In genomic region chr4:145842224-145842887, GRCh38 we compare ENCODE assay signal across 17 cellular contexts.
DNase-seq lines count a peak whose midpoint lies in the region; TF ChIP-seq lines count a peak whose summit lies in the region.
"Had no signal": no experiment of that assay in that cellular context is flagged by ENCODE, and none has a peak within 500 bp of the region (broad histone marks: within the 10 kb centered on the region; RNA-seq: fewer than 3 reads in every experiment).

No MANE protein-coding gene starts in this region.

- H3K27me3 Mint-ChIP-seq in endothelial cell (ENCODE audit: unreplicated experiment), result no peaks in the 10 kb centered on the region

- no peak overlapping the region for H3K4me3 ChIP-seq in uterus
- H3K4me3 ChIP-seq in Peyer's patch, result no peak overlapping the region
- H3K4me3 ChIP-seq: stomach had no signal

- no peaks in the 10 kb centered on the region for H3K9me3 Mint-ChIP-seq in endothelial cell (ENCODE audit: unreplicated experiment)

- H3K4me1 Mint-ChIP-seq in endothelial cell (ENCODE audit: unreplicated experiment), result peaks cover 32% of the 10 kb centered on the region

- H3K27ac Mint-ChIP-seq in endothelial cell (ENCODE audit: unreplicated experiment), result peak overlapping the region; percentile 68

- H3K4me1 ChIP-seq in uterus (no peaks in the 10 kb centered on the region), Peyer's patch (no peaks in the 10 kb centered on the region)
- H3K4me1 ChIP-seq: parathyroid adenoma, stomach had no signal

- H3K36me3 ChIP-seq in uterus (no peaks in the 10 kb centered on the region), Peyer's patch (peaks cover 0 to 31% (median 0%) of the 10 kb centered on the region in 3 donors)

- TF ChIP-seq POLR2A in uterus (IDR thresholded peaks at IDR 0.05) (no peak), Peyer's patch (IDR thresholded peaks at IDR 0.05) (no peak)

- peaks cover 25% of the 10 kb centered on the region for H3K36me3 Mint-ChIP-seq in endothelial cell (ENCODE audit: low read depth, unreplicated experiment)

- H3K27me3 ChIP-seq in uterus, result no peaks in the 10 kb centered on the region
- H3K27me3 ChIP-seq in Peyer's patch, result no peaks in the 10 kb centered on the region
- H3K27me3 ChIP-seq: stomach had no signal

- no peak overlapping the region for H3K4me3 Mint-ChIP-seq in endothelial cell (ENCODE audit: unreplicated experiment)

- in situ Hi-C loops in GM13976 (cut with MboI; ENCODE audit: low sequenced_read_pairs, unreplicated experiment), result no loop called here

- intact Hi-C loops in uterus (cut with DNase I; ENCODE audit: low total_unique reads), result no loop called here

- DNase-seq in ELR (ENCODE audit: low read depth), result peak; percentile 74
- peak; percentile 80 for DNase-seq in LHCN-M2 (ENCODE audit: low read depth)
- DNase-seq in endothelial cell (ENCODE audit: low spot score), result no peak
- DNase-seq in myocyte (ENCODE audit: low read depth), result peak; percentile 20
- DNase-seq in uterus, result no peak
- DNase-seq in putamen (ENCODE audit: low spot score), result no peak
- DNase-seq in GM13976 (ENCODE audit: low spot score), result no peak
- no peak for DNase-seq in Peyer's patch
- DNase-seq: activated CD4-positive, alpha-beta T cell treated with anti-CD3 and anti-CD28 coated beads, Interleukin-2, amount 50 U/mL, for 4 hours; activated T-cell treated with anti-CD3 and anti-CD28 coated beads, Interleukin-2, amount 50 U/mL, for 48 hours; amygdala; NCI-H187 treated with DMSO at 0.1 percent for 48 hours; NCI-H524; OCI-M1; stimulated activated CD4-positive, alpha-beta T cell treated with anti-CD3 and anti-CD28 coated beads, Interleukin-12 subunit alpha, Interleukin-12 subunit beta, amount 100 ng/mL, for 4 hours; stomach had no signal

- no peaks in the 10 kb centered on the region for H3K9me3 ChIP-seq in uterus
- no peaks in the 10 kb centered on the region for H3K9me3 ChIP-seq in Peyer's patch
- H3K9me3 ChIP-seq: stomach had no signal

- H3K27ac ChIP-seq in uterus, result no peak overlapping the region
- no peak overlapping the region for H3K27ac ChIP-seq in Peyer's patch
- H3K27ac ChIP-seq: parathyroid adenoma, stomach had no signal

- no peak for TF ChIP-seq CTCF in endothelial cell (IDR thresholded peaks at IDR 0.05; ENCODE audit: unreplicated experiment)
- TF ChIP-seq CTCF in uterus (IDR thresholded peaks at IDR 0.05), result no peak
- no peak for TF ChIP-seq CTCF in GM13976 (IDR thresholded peaks at IDR 0.05; ENCODE audit: borderline replicate concordance, control extremely low read depth, extremely low read depth, insufficient read depth, missing control alignments)
- TF ChIP-seq CTCF in Peyer's patch (IDR thresholded peaks at IDR 0.05), result no peak

Comparison
In these comparisons a context has a peak if more than half of its experiments do, and no peak if none do; other contexts are left out.
1. DNase-seq: peak in ELR (single experiment), LHCN-M2 (single experiment) and myocyte (single experiment); none in endothelial cell (single experiment), uterus (0 of 2), putamen (single experiment), GM13976 (single experiment) and Peyer's patch (0 of 3).